In the genomic region with DNA sequence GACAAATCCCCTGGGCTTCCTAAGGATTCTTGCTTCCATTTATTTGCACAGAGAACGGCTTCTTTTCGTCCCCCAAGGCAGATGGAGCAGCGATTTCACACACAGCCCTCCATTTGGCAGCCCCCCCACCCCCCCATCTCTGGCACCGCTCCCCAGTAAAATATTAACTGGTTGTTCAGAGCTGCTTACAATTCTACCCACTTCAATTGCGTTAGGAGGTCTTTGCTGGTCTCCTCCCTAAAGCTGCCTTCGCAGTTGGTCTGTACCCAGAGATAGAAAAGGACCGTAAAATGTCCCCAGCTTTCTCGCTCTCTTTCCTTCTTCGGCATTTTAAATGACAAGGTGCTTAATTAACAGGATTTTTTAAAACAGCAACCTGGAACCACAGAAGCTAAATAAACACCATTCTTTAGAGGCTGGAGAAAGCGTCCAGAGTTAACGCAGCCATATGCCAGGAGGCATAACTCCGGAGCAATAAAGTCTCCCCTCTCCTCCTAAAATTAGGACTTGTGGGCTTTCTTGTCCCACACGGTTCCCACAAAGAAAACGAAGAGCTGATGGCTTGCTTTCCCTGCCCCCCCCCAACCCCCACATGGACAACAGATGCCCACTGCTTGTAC, we compare ENCODE assay signal across 8 cellular contexts. TPM values are rescaled to one million over a fixed set of nuclear protein-coding genes. Genes with fewer than 3 reads are reported as not detected.
DNase-seq lines count a peak whose midpoint lies in the region; ATAC-seq and TF ChIP-seq lines count a peak whose summit lies in the region.

No MANE protein-coding gene starts in this region.

- TF ChIP-seq CTCF in brain microvascular endothelial cell (IDR thresholded peaks at IDR 0.05; ENCODE audit: low read depth, low read length, missing control alignments) (no peak), mesothelial cell of epicardium (IDR thresholded peaks at IDR 0.05; ENCODE audit: unreplicated experiment) (no peak)

- no peaks in the 10 kb centered on the region for H3K36me3 ChIP-seq in brain microvascular endothelial cell (replicated peaks)

- no peaks in the 10 kb centered on the region for H3K9me3 Mint-ChIP-seq in stimulated activated naive CD8-positive, alpha-beta T cell treated with anti-CD3 and anti-CD28 coated beads, Interleukin-15, Interleukin-2, amounts not matched to agents 100 ng/mL and 50 ng/mL, for 24 hours
- H3K9me3 Mint-ChIP-seq in mesothelial cell of epicardium: no peaks in the 10 kb centered on the region

- in situ Hi-C loops in brain microvascular endothelial cell (cut with HindIII; ENCODE audit: low pct_ligation_motif_present, low sequenced_read_pairs): no loop called here

- H3K4me3 ChIP-seq in brain microvascular endothelial cell (ENCODE audit: low read depth, low read length): no peak overlapping the region

- ATAC-seq in stimulated activated naive CD8-positive, alpha-beta T cell treated with anti-CD3 and anti-CD28 coated beads, Interleukin-15, Interleukin-2, amounts not matched to agents 100 U/mL and 50 U/mL, for 24 hours: no peak
- no peak for ATAC-seq in GM21526 (IDR thresholded peaks at IDR 0.05; ENCODE audit: low FRiP score, unreplicated experiment)

- H3K27me3 ChIP-seq in brain microvascular endothelial cell (replicated peaks): no peaks in the 10 kb centered on the region

- H3K4me3 Mint-ChIP-seq in stimulated activated naive CD8-positive, alpha-beta T cell treated with anti-CD3 and anti-CD28 coated beads, Interleukin-15, Interleukin-2, amounts not matched to agents 100 ng/mL and 50 ng/mL, for 24 hours: peak overlapping the region; percentile 84
- H3K4me3 Mint-ChIP-seq in mesothelial cell of epicardium: peak overlapping the region; percentile 47

- H3K36me3 Mint-ChIP-seq in stimulated activated naive CD8-positive, alpha-beta T cell treated with anti-CD3 and anti-CD28 coated beads, Interleukin-15, Interleukin-2, amounts not matched to agents 100 ng/mL and 50 ng/mL, for 24 hours (ENCODE audit: low read depth): peaks cover 12% of the 10 kb centered on the region
- no peaks in the 10 kb centered on the region for H3K36me3 Mint-ChIP-seq in mesothelial cell of epicardium

- H3K27me3 Mint-ChIP-seq in stimulated activated naive CD8-positive, alpha-beta T cell treated with anti-CD3 and anti-CD28 coated beads, Interleukin-15, Interleukin-2, amounts not matched to agents 100 ng/mL and 50 ng/mL, for 24 hours: no peaks in the 10 kb centered on the region
- H3K27me3 Mint-ChIP-seq in mesothelial cell of epicardium (ENCODE audit: low read depth): no peaks in the 10 kb centered on the region

- peaks cover 13% of the 10 kb centered on the region for H3K4me1 Mint-ChIP-seq in stimulated activated naive CD8-positive, alpha-beta T cell treated with anti-CD3 and anti-CD28 coated beads, Interleukin-15, Interleukin-2, amounts not matched to agents 100 ng/mL and 50 ng/mL, for 24 hours (ENCODE audit: low read depth)
- H3K4me1 Mint-ChIP-seq in mesothelial cell of epicardium: peaks cover 81% of the 10 kb centered on the region

- DNase-seq in stimulated activated naive CD8-positive, alpha-beta T cell treated with anti-CD3 and anti-CD28 coated beads, Interleukin-15, Interleukin-2, amounts not matched to agents 100 U/mL and 50 U/mL, for 24 hours: no peak
- DNase-seq in brain microvascular endothelial cell (no peak), mesothelial cell of epicardium (ENCODE audit: low spot score in 2 of 2, unreplicated experiment in 2 of 2) (no peak), ecto neural progenitor cell (ENCODE audit: low spot score) (no peak), SKM-1 (lab: John Stamatoyannopoulos, UW; ENCODE audit: unreplicated experiment) (no peak)
- DNase-seq in stimulated activated CD4-positive, alpha-beta T cell treated with anti-CD3 and anti-CD28 coated beads, Interleukin-1b, Interleukin-23, amount 100 ng/mL, for 48 hours: no peak

- peak overlapping the region; percentile 92 for H3K27ac ChIP-seq in brain microvascular endothelial cell

- H3K27ac Mint-ChIP-seq in stimulated activated naive CD8-positive, alpha-beta T cell treated with anti-CD3 and anti-CD28 coated beads, Interleukin-15, Interleukin-2, amounts not matched to agents 100 ng/mL and 50 ng/mL, for 24 hours: peak overlapping the region; percentile 96
- H3K27ac Mint-ChIP-seq in mesothelial cell of epicardium: no peak overlapping the region

RNA-seq across cellular contexts. Expression of gene ZMYND8, which starts 1.7 kb away (rescaled TPM):
- total RNA-seq in mesothelial cell of epicardium: 119 to 120 TPM (median 119 TPM) in 3 replicates
